ENCODE assay signal across 8 cellular contexts in genomic region chr5:43193952-43194321, GRCh38. TPM values are rescaled to one million over a fixed set of nuclear protein-coding genes. Genes with fewer than 3 reads are reported as not detected.
DNase-seq lines count a peak whose midpoint lies in the region; ATAC-seq and TF ChIP-seq lines count a peak whose summit lies in the region.
"Had no signal": no experiment of that assay in that cellular context is flagged by ENCODE, and none has a peak within 500 bp of the region (broad histone marks: within the 10 kb centered on the region; RNA-seq: fewer than 3 reads in every experiment).

No MANE protein-coding gene starts in this region.

- WGBS in esophagus muscularis mucosa, result 50% methylated on average over 6 of the region's 6 CpGs

- DNase-seq in PC-3, result no peak
- DNase-seq in esophagus muscularis mucosa (ENCODE audit: extremely low spot score), result no peak
- DNase-seq in putamen (ENCODE audit: low spot score), result peak; percentile 58
- no peak for DNase-seq in NCI-H2196 (lab: John Stamatoyannopoulos, UW; ENCODE audit: unreplicated experiment)
- DNase-seq in NCI-H345 (lab: John Stamatoyannopoulos, UW), result no peak
- DNase-seq: spleen had no signal

- H3K9me2 ChIP-seq in PC-3 (replicated peaks; ENCODE audit: low read length), result no peaks in the 10 kb centered on the region

- no peaks in the 10 kb centered on the region for H4K20me1 ChIP-seq in PC-3 (ENCODE audit: low read length)

- no peak for TF ChIP-seq CTCF in PC-3 (conservative IDR thresholded peaks at IDR 0.05; ENCODE audit: low read depth, low read length)
- TF ChIP-seq CTCF in esophagus muscularis mucosa (IDR thresholded peaks at IDR 0.05), result no peak

- POLR2A ChIA-PET in PC-3 (lab: Charles Lee; ENCODE audit: unreplicated experiment), result interaction anchor here (0.5 to 0.7 kb wide), 5 partner anchors 9 to 177 kb away, joined by 3 to 12 read pairs (median 4); no protein-coding TSS in a partner anchor

- ATAC-seq in PC-3 (no peak), GM21825 (IDR thresholded peaks at IDR 0.05; ENCODE audit: unreplicated experiment) (no peak)

- H3K27me3 ChIP-seq in PC-3 (ENCODE audit: low read length), result no peaks in the 10 kb centered on the region
- no peaks in the 10 kb centered on the region for H3K27me3 ChIP-seq in esophagus muscularis mucosa

- TSS peak; percentile 57 for BruUV-seq in PC-3 (replicated peaks; lab: Mats Ljungman, UMichigan)

- no peaks in the 10 kb centered on the region for H3K36me3 ChIP-seq in ES-I3 (ENCODE audit: insufficient read depth, low read length)
- H3K36me3 ChIP-seq in PC-3 (ENCODE audit: low read depth, low read length), result no peaks in the 10 kb centered on the region
- no peaks in the 10 kb centered on the region for H3K36me3 ChIP-seq in esophagus muscularis mucosa
- H3K36me3 ChIP-seq: spleen had no signal

- no peaks in the 10 kb centered on the region; the same call in 1 of the 2 replicates for H3K4me1 ChIP-seq in ES-I3 (ENCODE audit: insufficient read depth, low read length)
- peaks cover 16% of the 10 kb centered on the region for H3K4me1 ChIP-seq in PC-3 (ENCODE audit: insufficient read depth, low read length)
- H3K4me1 ChIP-seq in esophagus muscularis mucosa, result peaks cover 11 to 36% (median 31%) of the 10 kb centered on the region in 4 donors

- H3K79me2 ChIP-seq in PC-3 (ENCODE audit: low read length), result no peaks in the 10 kb centered on the region

- no peak for TF ChIP-seq EP300 in esophagus muscularis mucosa (IDR thresholded peaks at IDR 0.05)

- H2AFZ ChIP-seq in PC-3 (ENCODE audit: low read length), result no peak overlapping the region; the same call in 1 of the 2 replicates

- H3K9ac ChIP-seq in ES-I3 (ENCODE audit: low read depth, low read length), result peak overlapping the region; percentile 42; the same call in 1 of the 2 replicates
- no peak overlapping the region for H3K9ac ChIP-seq in PC-3 (ENCODE audit: low read length)

- intact Hi-C loops in PC-3 (cut with micrococcal nuclease), result loop anchor here (1.0 to 5.0 kb wide), 3 partner anchors 9 to 118 kb away; partner anchors contain the start of gene HMGCS1
- intact Hi-C loops in esophagus muscularis mucosa (cut with DNase I), result loop anchor here (10.0 kb wide), 1 partner anchor 121 kb away; the partner anchor contains the start of gene HMGCS1

- H3K4me3 ChIP-seq in PC-3 (ENCODE audit: low read length) (peak overlapping the region; percentile 71), esophagus muscularis mucosa (peak overlapping the region; percentile 63 to 72 (median 68))

- H3K4me2 ChIP-seq in PC-3 (ENCODE audit: low read length), result peak overlapping the region; percentile 93

- peaks cover 4% of the 10 kb centered on the region for H3F3A ChIP-seq in PC-3 (ENCODE audit: low read length, unreplicated experiment)

- H3K9me3 ChIP-seq in ES-I3 (ENCODE audit: control insufficient read depth, insufficient read depth, low read length) (no peaks in the 10 kb centered on the region), PC-3 (ENCODE audit: low read length) (no peaks in the 10 kb centered on the region), esophagus muscularis mucosa (no peaks in the 10 kb centered on the region)
- H3K9me3 ChIP-seq: spleen had no signal

- CTCF ChIA-PET in PC-3 (lab: Charles Lee), result interaction anchor here (0.6 kb wide), 4 partner anchors 33 to 681 kb away, joined by 3 to 11 read pairs (median 8); partner anchors contain the start of gene TMEM267

- H3K27ac ChIP-seq in PC-3 (ENCODE audit: low read length) (peak overlapping the region; percentile 48), esophagus muscularis mucosa (replicated peaks in 1 of 4) (peak overlapping the region in 3 of 4 donors; percentile 22 to 75 (median 66))
- H3K27ac ChIP-seq: spleen had no signal

- no peak for TF ChIP-seq POLR2A in esophagus muscularis mucosa (IDR thresholded peaks at IDR 0.05; ENCODE audit: low read depth)

RNA-seq across cellular contexts. Expression of gene NIM1K, which starts 1.9 kb away (rescaled TPM):
- total RNA-seq in PC-3 (2014; rRNA removed) (0.17 and 0.26 TPM in 2 replicates), esophagus muscularis mucosa (1 to 10 TPM in 3 of 4 donors, under 1 TPM in 1; 0.42 to 2.3 (median 1.6) TPM)
